In genomic region chr2:172095905-172096660, GRCh38 we compare ENCODE assay signal across 1 cellular context.
TF ChIP-seq lines count a peak whose summit lies in the region.

No MANE protein-coding gene starts in this region.

TF ChIP-seq in HepG2, 621 proteins besides CTCF, POLR2A, EP300 and RAD21 (continued from another document and continues in another):
- TF ChIP-seq ZNF615 (CRISPR knock-in tag; IDR thresholded peaks at IDR 0.05; ENCODE audit: borderline replicate concordance) = no peak
- TF ChIP-seq JDP2 (CRISPR knock-in tag; IDR thresholded peaks at IDR 0.05; ENCODE audit: borderline replicate concordance) = no peak
- TF ChIP-seq BRF2 (CRISPR knock-in tag; IDR thresholded peaks at IDR 0.05) = no peak
- no peak for TF ChIP-seq STAT5B (CRISPR knock-in tag; IDR thresholded peaks at IDR 0.05)
- no peak for TF ChIP-seq PLSCR1 (CRISPR knock-in tag; IDR thresholded peaks at IDR 0.05; ENCODE audit: borderline replicate concordance)
- no peak for TF ChIP-seq NBN (conservative IDR thresholded peaks at IDR 0.05)
- no peak for TF ChIP-seq IKZF5 (CRISPR knock-in tag; IDR thresholded peaks at IDR 0.05)
- TF ChIP-seq DMTF1 (CRISPR knock-in tag; IDR thresholded peaks at IDR 0.05) = no peak
- no peak for TF ChIP-seq ZNF772 (CRISPR knock-in tag; IDR thresholded peaks at IDR 0.05)
- no peak for TF ChIP-seq HNF4A (CRISPR knock-in tag; IDR thresholded peaks at IDR 0.05)
- TF ChIP-seq ZBTB7A (CRISPR knock-in tag; IDR thresholded peaks at IDR 0.05) = no peak
- no peak for TF ChIP-seq RFXANK (CRISPR knock-in tag; IDR thresholded peaks at IDR 0.05)
- 0 out of 2 replicates have a peak, but pooled peaks have one; percentile 17 for TF ChIP-seq ZNF143 (CRISPR knock-in tag; IDR thresholded peaks at IDR 0.05)
- no peak for TF ChIP-seq TGIF2 (CRISPR knock-in tag; IDR thresholded peaks at IDR 0.05)
- TF ChIP-seq KLF13 (CRISPR knock-in tag; IDR thresholded peaks at IDR 0.05) = no peak
- no peak for TF ChIP-seq FOXM1 (CRISPR knock-in tag; IDR thresholded peaks at IDR 0.05)
- no peak for TF ChIP-seq MED13 (CRISPR knock-in tag; IDR thresholded peaks at IDR 0.05)
- 0 out of 2 replicates have a peak, but pooled peaks have one; percentile 27 for TF ChIP-seq ZBTB43 (CRISPR knock-in tag; conservative IDR thresholded peaks at IDR 0.05)
- no peak for TF ChIP-seq PRDM15 (CRISPR knock-in tag; IDR thresholded peaks at IDR 0.05)
- TF ChIP-seq TMF1 (CRISPR knock-in tag; IDR thresholded peaks at IDR 0.05; ENCODE audit: low read depth) = no peak
- TF ChIP-seq E2F1 (CRISPR knock-in tag; IDR thresholded peaks at IDR 0.05) = no peak
- TF ChIP-seq HDAC2 (CRISPR knock-in tag; IDR thresholded peaks at IDR 0.05) = no peak
- no peak for TF ChIP-seq ZNF737 (CRISPR knock-in tag; IDR thresholded peaks at IDR 0.05; ENCODE audit: borderline replicate concordance)
- TF ChIP-seq REPIN1 (CRISPR knock-in tag; IDR thresholded peaks at IDR 0.05; ENCODE audit: borderline replicate concordance, low read depth) = no peak
- TF ChIP-seq ZFP90 (CRISPR knock-in tag; IDR thresholded peaks at IDR 0.05; ENCODE audit: borderline replicate concordance) = 0 out of 2 replicates have a peak, but pooled peaks have one; percentile 34
- no peak for TF ChIP-seq CEBPB (IDR thresholded peaks at IDR 0.05; ENCODE audit: borderline replicate concordance, low read depth, low read length)
- TF ChIP-seq ZFP36L2 (CRISPR knock-in tag; IDR thresholded peaks at IDR 0.05) = no peak
- TF ChIP-seq HOXD1 (CRISPR knock-in tag; IDR thresholded peaks at IDR 0.05) = no peak
- no peak for TF ChIP-seq PRMT3 (CRISPR knock-in tag; IDR thresholded peaks at IDR 0.05; ENCODE audit: borderline replicate concordance, low read depth)
- TF ChIP-seq ZNF124 (CRISPR knock-in tag; IDR thresholded peaks at IDR 0.05) = no peak
- no peak for TF ChIP-seq TFDP2 (CRISPR knock-in tag; IDR thresholded peaks at IDR 0.05)
- no peak for TF ChIP-seq GFI1 (CRISPR knock-in tag; IDR thresholded peaks at IDR 0.05; ENCODE audit: borderline replicate concordance)
- TF ChIP-seq ZNF333 (CRISPR knock-in tag; IDR thresholded peaks at IDR 0.05; ENCODE audit: borderline replicate concordance) = no peak
- TF ChIP-seq DDIT3 (CRISPR knock-in tag; IDR thresholded peaks at IDR 0.05) = no peak
- no peak for TF ChIP-seq CBX2 (IDR thresholded peaks at IDR 0.05; ENCODE audit: low read depth, low read length)
- no peak; the same call in 1 of the 2 replicates for TF ChIP-seq CBX2 (CRISPR knock-in tag; IDR thresholded peaks at IDR 0.05; ENCODE audit: low read depth)
- TF ChIP-seq BCL3 (CRISPR knock-in tag; IDR thresholded peaks at IDR 0.05) = no peak
- no peak for TF ChIP-seq ELF1 (CRISPR knock-in tag; IDR thresholded peaks at IDR 0.05)
- TF ChIP-seq ZUFSP (CRISPR knock-in tag; IDR thresholded peaks at IDR 0.05; ENCODE audit: borderline replicate concordance) = no peak
